In the genomic region with DNA sequence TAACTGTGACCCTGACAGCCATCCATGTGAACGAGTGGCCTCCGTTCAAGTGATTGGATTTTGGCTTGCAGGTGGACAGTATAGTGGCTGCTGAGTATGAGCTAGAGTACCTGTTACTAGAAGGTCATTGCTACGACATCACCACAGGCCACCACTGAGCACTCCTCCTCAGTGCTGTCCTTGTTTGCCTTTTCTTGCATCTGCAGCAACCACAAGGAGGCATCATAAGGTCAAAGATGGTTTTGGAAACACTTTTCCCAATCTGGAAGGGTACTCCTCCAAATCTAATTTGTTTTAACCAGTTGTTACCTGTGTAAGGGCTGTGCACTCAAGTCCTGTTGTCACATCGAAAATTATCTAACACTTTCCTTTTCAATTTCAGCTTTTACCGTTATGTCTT, we compare ENCODE assay signal across 12 cellular contexts.
DNase-seq lines count a peak whose midpoint lies in the region; ATAC-seq and TF ChIP-seq lines count a peak whose summit lies in the region.
"Had no signal": no experiment of that assay in that cellular context is flagged by ENCODE, and none has a peak within 500 bp of the region (broad histone marks: within the 10 kb centered on the region; RNA-seq: fewer than 3 reads in every experiment).

No MANE protein-coding gene starts in this region.

- 93% methylated on average over 5 of the region's 5 CpGs for WGBS in smooth muscle cell (ENCODE audit: low lambda C conversion rate)

- H3K9ac ChIP-seq in smooth muscle cell (ENCODE audit: low read depth): no peak overlapping the region
- H3K9ac ChIP-seq: BLaER1 had no signal

- no peaks in the 10 kb centered on the region for H3K9me3 ChIP-seq in RWPE2 (ENCODE audit: severe bottlenecking)
- H3K9me3 ChIP-seq in smooth muscle cell (replicated peaks; ENCODE audit: low read depth): no peaks in the 10 kb centered on the region
- H3K9me3 ChIP-seq: adrenal gland, BLaER1, gastrocnemius medialis, upper lobe of right lung had no signal

- H3K79me2 ChIP-seq in smooth muscle cell (ENCODE audit: low read depth): no peaks in the 10 kb centered on the region

- H3K4me1 ChIP-seq in RWPE2 (ENCODE audit: insufficient read depth, poor library complexity, severe bottlenecking): no peaks in the 10 kb centered on the region
- H3K4me1 ChIP-seq in smooth muscle cell (ENCODE audit: low read depth): no peaks in the 10 kb centered on the region
- H3K4me1 ChIP-seq: adrenal gland, BLaER1, gastrocnemius medialis, upper lobe of right lung had no signal

- no peaks in the 10 kb centered on the region for H3K27me3 ChIP-seq in RWPE2 (ENCODE audit: insufficient read depth, poor library complexity, severe bottlenecking)
- H3K27me3 ChIP-seq in smooth muscle cell (ENCODE audit: low read depth): no peaks in the 10 kb centered on the region
- H3K27me3 ChIP-seq: adrenal gland, BLaER1, gastrocnemius medialis, upper lobe of right lung had no signal

- TF ChIP-seq CTCF in RWPE2 (IDR thresholded peaks at IDR 0.05; ENCODE audit: poor library complexity, severe bottlenecking) (peak; percentile 32), foreskin fibroblast (IDR thresholded peaks at IDR 0.05; ENCODE audit: low read depth, low read length) (peak; percentile 30), smooth muscle cell (IDR thresholded peaks at IDR 0.05; ENCODE audit: borderline replicate concordance, insufficient read depth, poor library complexity, severe bottlenecking) (peak; percentile 19)

- peaks cover 4% of the 10 kb centered on the region for H4K20me1 ChIP-seq in smooth muscle cell (ENCODE audit: low read depth)
- H4K20me1 ChIP-seq: BLaER1 had no signal

- H2AFZ ChIP-seq in smooth muscle cell (ENCODE audit: low read depth): no peak overlapping the region

- DNase-seq in NCI-H82 (lab: John Stamatoyannopoulos, UW) (peak; percentile 26), NCI-H82 treated with DMSO at 0.1 percent for 48 hours (lab: John Stamatoyannopoulos, UW; ENCODE audit: unreplicated experiment) (no peak), RWPE2 (ENCODE audit: low spot score) (no peak), foreskin fibroblast (no peak), smooth muscle cell (lab: John Stamatoyannopoulos, UW; ENCODE audit: unreplicated experiment) (no peak)
- DNase-seq: gastrocnemius medialis, upper lobe of right lung had no signal

- H3F3A ChIP-seq in smooth muscle cell (ENCODE audit: low read depth): peaks cover 6% of the 10 kb centered on the region

- H3K4me3 ChIP-seq in RWPE2 (ENCODE audit: severe bottlenecking) (no peak overlapping the region), foreskin fibroblast (ENCODE audit: low read depth in 1 of 2, low read length in 2 of 2) (no peak overlapping the region), smooth muscle cell (no peak overlapping the region)
- H3K4me3 ChIP-seq: adrenal gland, BLaER1, gastrocnemius medialis, upper lobe of right lung had no signal

- ATAC-seq in RWPE2 (ENCODE audit: low read depth) (no peak; the same call in 2 of the 3 replicates), GM21576 (IDR thresholded peaks at IDR 0.05; ENCODE audit: unreplicated experiment) (no peak), GM18907 (IDR thresholded peaks at IDR 0.05; ENCODE audit: unreplicated experiment) (no peak)
- no peak for ATAC-seq in activated CD4-positive, CD25-positive, alpha-beta regulatory T cell treated with anti-CD3 and anti-CD28 coated beads, Interleukin-2, amount 50 U/mL, for 24 hours
- ATAC-seq: gastrocnemius medialis, upper lobe of right lung had no signal

- peaks cover 95% of the 10 kb centered on the region for H3K36me3 ChIP-seq in RWPE2 (ENCODE audit: low read depth)
- H3K36me3 ChIP-seq in smooth muscle cell (ENCODE audit: low read depth): peaks cover 19% of the 10 kb centered on the region

- H3K27ac ChIP-seq in RWPE2 (ENCODE audit: poor library complexity, severe bottlenecking) (no peak overlapping the region), smooth muscle cell (ENCODE audit: low read depth) (no peak overlapping the region)
- H3K27ac ChIP-seq: adrenal gland, BLaER1, gastrocnemius medialis, upper lobe of right lung had no signal

- H3K4me2 ChIP-seq in smooth muscle cell: no peak overlapping the region
- H3K4me2 ChIP-seq: BLaER1 had no signal
